ENCODE assay signal across 19 cellular contexts in genomic region chr12:91567100-91567485, GRCh38.
DNase-seq lines count a peak whose midpoint lies in the region; ATAC-seq and TF ChIP-seq lines count a peak whose summit lies in the region.
"Had no signal": no experiment of that assay in that cellular context is flagged by ENCODE, and none has a peak within 500 bp of the region (broad histone marks: within the 10 kb centered on the region; RNA-seq: fewer than 3 reads in every experiment).

No MANE protein-coding gene starts in this region.

- H3K36me3 Mint-ChIP-seq in MCF 10A (ENCODE audit: insufficient read depth, unreplicated experiment): peaks cover under 1% of the 10 kb centered on the region

- no peak overlapping the region for H3K27ac Mint-ChIP-seq in MCF 10A (ENCODE audit: low read depth, unreplicated experiment)
- H3K27ac Mint-ChIP-seq: CD4-positive, alpha-beta T cell; HFFc6 had no signal

- WGBS in mammary epithelial cell (ENCODE audit: low coverage, missing lambda C conversion rate): 64% methylated on average over 2 of the region's 2 CpGs
- WGBS in hepatocyte (ENCODE audit: low lambda C conversion rate, missing lambda C conversion rate): 95% methylated on average over 2 of the region's 2 CpGs

- no peak overlapping the region for H3K27ac ChIP-seq in breast epithelium
- no peak overlapping the region for H3K27ac ChIP-seq in mammary epithelial cell (ENCODE audit: insufficient read depth, low read depth, low read length)
- H3K27ac ChIP-seq in hepatocyte: no peak overlapping the region
- H3K27ac ChIP-seq: 22Rv1, A549, C4-2B, GM23248 had no signal

- no peaks in the 10 kb centered on the region for H3K27me3 Mint-ChIP-seq in MCF 10A (ENCODE audit: insufficient read depth, unreplicated experiment)
- H3K27me3 Mint-ChIP-seq: CD4-positive, alpha-beta T cell had no signal

- in situ Hi-C loops in mammary epithelial cell (cut with MboI; ENCODE audit: low sequenced_read_pairs in 2 of 2): no loop called here

- BruUV-seq in MCF 10A (replicated peaks; lab: Mats Ljungman, UMichigan) (no TSS peak), mammary epithelial cell (replicated peaks; lab: Mats Ljungman, UMichigan) (no TSS peak)

- no peak overlapping the region for H3K4me3 ChIP-seq in breast epithelium
- no peak overlapping the region for H3K4me3 ChIP-seq in mammary epithelial cell (replicated peaks in 1 of 3; ENCODE audit: insufficient read depth in 1 of 3, low read depth in 2 of 3, low read length in 3 of 3)
- no peak overlapping the region for H3K4me3 ChIP-seq in foreskin fibroblast (ENCODE audit: low read depth in 1 of 2, low read length in 2 of 2)
- H3K4me3 ChIP-seq in hepatocyte: no peak overlapping the region
- H3K4me3 ChIP-seq: A549, GM23248 had no signal

- intact Hi-C loops in MCF 10A (cut with micrococcal nuclease): no loop called here
- intact Hi-C loops in breast epithelium (cut with DNase I; ENCODE audit: low total_unique reads): no loop called here
- intact Hi-C loops in mammary epithelial cell (cut with micrococcal nuclease): no loop called here

- no peak for TF ChIP-seq CTCF in MCF 10A (IDR thresholded peaks at IDR 0.05; ENCODE audit: unreplicated experiment)
- no peak for TF ChIP-seq CTCF in breast epithelium (IDR thresholded peaks at IDR 0.05)
- TF ChIP-seq CTCF in mammary epithelial cell (conservative IDR thresholded peaks at IDR 0.05 in 1 of 2, IDR thresholded peaks at IDR 0.05 in 1 of 2; ENCODE audit: extremely low read depth in 1 of 2, insufficient read depth in 1 of 2, low read depth in 1 of 2, low read length in 2 of 2): no peak
- no peak for TF ChIP-seq CTCF in foreskin fibroblast (IDR thresholded peaks at IDR 0.05; ENCODE audit: low read depth, low read length)
- no peak for TF ChIP-seq CTCF in hepatocyte (IDR thresholded peaks at IDR 0.05; ENCODE audit: poor library complexity)

- H4K20me1 ChIP-seq in mammary epithelial cell (ENCODE audit: insufficient read depth, low read length): no peaks in the 10 kb centered on the region
- H4K20me1 ChIP-seq in hepatocyte (ENCODE audit: insufficient read depth, poor library complexity, severe bottlenecking): no peaks in the 10 kb centered on the region

- no peak overlapping the region for H3K4me3 Mint-ChIP-seq in MCF 10A (ENCODE audit: unreplicated experiment)
- H3K4me3 Mint-ChIP-seq: CD4-positive, alpha-beta T cell; HFFc6 had no signal

- H3K4me2 ChIP-seq in mammary epithelial cell (ENCODE audit: insufficient read depth, low read depth, low read length): no peak overlapping the region
- no peak overlapping the region for H3K4me2 ChIP-seq in hepatocyte
- H3K4me2 ChIP-seq: A549 had no signal

- peaks cover 11% of the 10 kb centered on the region for H3K4me1 Mint-ChIP-seq in MCF 10A (ENCODE audit: insufficient read depth, unreplicated experiment)

- no peak overlapping the region for H3K9ac ChIP-seq in mammary epithelial cell (ENCODE audit: insufficient read depth, low read length)
- H3K9ac ChIP-seq: GM23248 had no signal

- no peaks in the 10 kb centered on the region for H3K4me1 ChIP-seq in breast epithelium
- peaks cover 3% of the 10 kb centered on the region for H3K4me1 ChIP-seq in mammary epithelial cell (ENCODE audit: insufficient read depth, low read length)
- no peaks in the 10 kb centered on the region for H3K4me1 ChIP-seq in hepatocyte (ENCODE audit: insufficient read depth)
- H3K4me1 ChIP-seq: A549, Caco-2 had no signal

- H2AFZ ChIP-seq in mammary epithelial cell (ENCODE audit: low read depth, low read length) (no peak overlapping the region), hepatocyte (no peak overlapping the region)
- H2AFZ ChIP-seq: GM23248 had no signal

- DNase-seq in MCF 10A (ENCODE audit: unreplicated experiment) (peak; percentile 31), breast epithelium (ENCODE audit: low spot score in 2 of 2) (no peak), mammary epithelial cell (peak; percentile 36), foreskin fibroblast (peak; percentile 2 to 12), hepatocyte (ENCODE audit: low spot score) (no peak)
- no peak for DNase-seq in activated CD4-positive, alpha-beta T cell treated with anti-CD3 and anti-CD28 coated beads, Interleukin-2, amount 50 U/mL, for 4 hours
- DNase-seq: AML-193; Caco-2; CD4-positive, alpha-beta T cell; GDM1; GM23248; H7; HFFc6 had no signal

- H3K9me2 ChIP-seq in hepatocyte (replicated peaks; ENCODE audit: insufficient read depth): no peaks in the 10 kb centered on the region

- H3K79me2 ChIP-seq in mammary epithelial cell (ENCODE audit: insufficient read depth, low read length) (no peaks in the 10 kb centered on the region), hepatocyte (no peaks in the 10 kb centered on the region)

- H3K9me3 ChIP-seq in breast epithelium (no peaks in the 10 kb centered on the region), mammary epithelial cell (replicated peaks; ENCODE audit: insufficient read depth, low read length) (no peaks in the 10 kb centered on the region), hepatocyte (ENCODE audit: low read depth) (no peaks in the 10 kb centered on the region)
- H3K9me3 ChIP-seq: A549, Caco-2 had no signal

- TF ChIP-seq POLR2A in breast epithelium (IDR thresholded peaks at IDR 0.05): no peak

- POLR2A ChIA-PET in MCF 10A (lab: Yijun Ruan, JAX): interaction anchor here (0.5 to 1.7 kb wide), 7 partner anchors 11 to 579 kb away, joined by 3 to 7 read pairs (median 3); partner anchors contain the start of gene BTG1

- ATAC-seq in HG03354 (IDR thresholded peaks at IDR 0.05; ENCODE audit: poor library complexity, severe bottlenecking, unreplicated experiment) (no peak), GM18909 (IDR thresholded peaks at IDR 0.05; ENCODE audit: poor library complexity, unreplicated experiment) (no peak)
- ATAC-seq: A549, HCT116 had no signal

- dilution Hi-C loops in mammary epithelial cell (cut with HindIII; ENCODE audit: low sequenced_read_pairs): no loop called here

- H3K36me3 ChIP-seq in breast epithelium (no peaks in the 10 kb centered on the region), mammary epithelial cell (ENCODE audit: insufficient read depth, low read length) (no peaks in the 10 kb centered on the region), hepatocyte (replicated peaks; ENCODE audit: insufficient read depth, low read depth) (no peaks in the 10 kb centered on the region)

- no peaks in the 10 kb centered on the region for H3K27me3 ChIP-seq in breast epithelium
- H3K27me3 ChIP-seq in mammary epithelial cell (ENCODE audit: insufficient read depth, low read length): no peaks in the 10 kb centered on the region
- H3K27me3 ChIP-seq in hepatocyte: no peaks in the 10 kb centered on the region

- no peaks in the 10 kb centered on the region for H3K9me3 Mint-ChIP-seq in MCF 10A (ENCODE audit: unreplicated experiment)
- H3K9me3 Mint-ChIP-seq: CD4-positive, alpha-beta T cell; HFFc6 had no signal

- CTCF ChIA-PET in MCF 10A (lab: Yijun Ruan, JAX): interaction anchor here (1.0 kb wide), 1 partner anchor 185 kb away, joined by 4 read pairs; no protein-coding TSS in a partner anchor
- CTCF ChIA-PET in mammary epithelial cell (lab: Charles Lee; ENCODE audit: low non-redundant PET): no interaction called here

Comparison
In these comparisons a context has a peak if more than half of its experiments do, and no peak if none do; other contexts are left out.
1. DNase-seq: peak in MCF 10A (single experiment), mammary epithelial cell (single experiment) and foreskin fibroblast (2 of 2); none in breast epithelium (0 of 2), hepatocyte (single experiment) and activated CD4-positive, alpha-beta T cell treated with anti-CD3 and anti-CD28 coated beads, Interleukin-2, amount 50 U/mL, for 4 hours (0 of 2).